Comparison of ENCODE assay signal across 9 cellular contexts in genomic region chr16:4272114-4272954, GRCh38. TPM values are rescaled to one million over a fixed set of nuclear protein-coding genes. Genes with fewer than 3 reads are reported as not detected.
DNase-seq lines count a peak whose midpoint lies in the region; ATAC-seq, FAIRE-seq and TF ChIP-seq lines count a peak whose summit lies in the region.
"Had no signal": no experiment of that assay in that cellular context is flagged by ENCODE, and none has a peak within 500 bp of the region (broad histone marks: within the 10 kb centered on the region; RNA-seq: fewer than 3 reads in every experiment).

No MANE protein-coding gene starts in this region.

- H3K27ac ChIP-seq in WERI-Rb-1, result peak overlapping the region; percentile 95
- H3K27ac ChIP-seq in esophagus muscularis mucosa (replicated peaks in 1 of 4), result peak overlapping the region; percentile 87 to 91 (median 88)
- H3K27ac ChIP-seq in mucosa of rectum (ENCODE audit: low read depth in 2 of 2, low read length in 2 of 2), result peak overlapping the region; percentile 87 to 94
- peak overlapping the region; percentile 91 for H3K27ac ChIP-seq in upper lobe of right lung

- no peak for TF ChIP-seq EP300 in esophagus muscularis mucosa (IDR thresholded peaks at IDR 0.05)

- H3K27me3 ChIP-seq in WERI-Rb-1 (ENCODE audit: insufficient read depth, low read depth, severe bottlenecking), result no peaks in the 10 kb centered on the region
- H3K27me3 ChIP-seq in esophagus muscularis mucosa, result no peaks in the 10 kb centered on the region
- no peaks in the 10 kb centered on the region for H3K27me3 ChIP-seq in mucosa of rectum (ENCODE audit: control insufficient read depth in 2 of 2, insufficient read depth in 2 of 2, low read length in 2 of 2)
- no peaks in the 10 kb centered on the region for H3K27me3 ChIP-seq in upper lobe of right lung

- H3K4me1 ChIP-seq in esophagus muscularis mucosa (peaks cover 12 to 32% (median 29%) of the 10 kb centered on the region in 4 donors), mucosa of rectum (ENCODE audit: control insufficient read depth in 2 of 2, insufficient read depth in 2 of 2, low read length in 2 of 2) (peaks cover 10% of the 10 kb centered on the region in 2 donors), upper lobe of right lung (peaks cover 5% of the 10 kb centered on the region)

- DNase-seq in COLO668 (lab: John Stamatoyannopoulos, UW; ENCODE audit: unreplicated experiment) (peak; percentile 55), GM19239 (ENCODE audit: insufficient read length, low spot score) (peak; percentile 57), KBM-7 (peak; percentile 66), WERI-Rb-1 (no peak), esophagus muscularis mucosa (ENCODE audit: extremely low spot score) (no peak), upper lobe of right lung (peak; percentile 84), GM19240 (ENCODE audit: insufficient read length, low spot score) (no peak)

- in situ Hi-C loops in KBM-7 (cut with MboI; ENCODE audit: low pct_unique_long_range_greater_than_20kb, low sequenced_read_pairs), result no loop called here

- H3K9me3 ChIP-seq in WERI-Rb-1 (ENCODE audit: severe bottlenecking) (no peaks in the 10 kb centered on the region), esophagus muscularis mucosa (no peaks in the 10 kb centered on the region), mucosa of rectum (ENCODE audit: control insufficient read depth in 2 of 2, low read length in 2 of 2) (no peaks in the 10 kb centered on the region), upper lobe of right lung (no peaks in the 10 kb centered on the region)

- intact Hi-C loops in esophagus muscularis mucosa (cut with DNase I), result loop anchor here (5.0 kb wide), 1 partner anchor 55 kb away; no protein-coding TSS in a partner anchor
- intact Hi-C loops in upper lobe of right lung (cut with DNase I), result no loop called here

- TF ChIP-seq POLR2A in esophagus muscularis mucosa (IDR thresholded peaks at IDR 0.05; ENCODE audit: low read depth), result no peak

- peaks cover 30% of the 10 kb centered on the region for H3K36me3 ChIP-seq in WERI-Rb-1
- no peaks in the 10 kb centered on the region for H3K36me3 ChIP-seq in esophagus muscularis mucosa
- H3K36me3 ChIP-seq in mucosa of rectum (ENCODE audit: control insufficient read depth in 2 of 2, insufficient read depth in 2 of 2, low read length in 2 of 2), result no peaks in the 10 kb centered on the region
- H3K36me3 ChIP-seq in upper lobe of right lung, result no peaks in the 10 kb centered on the region

- ATAC-seq in upper lobe of right lung, result peak; percentile 27

- 0% methylated on average over 2 of the region's 79 CpGs for WGBS in esophagus muscularis mucosa

- peak overlapping the region; percentile 90 for H3K4me3 ChIP-seq in WERI-Rb-1 (ENCODE audit: low read depth, low read length)
- peak overlapping the region; percentile 88 to 97 (median 92) for H3K4me3 ChIP-seq in esophagus muscularis mucosa
- H3K4me3 ChIP-seq in mucosa of rectum (ENCODE audit: low read length in 2 of 2), result peak overlapping the region; percentile 88 to 90
- peak overlapping the region; percentile 95 for H3K4me3 ChIP-seq in upper lobe of right lung

- TF ChIP-seq CTCF in WERI-Rb-1 (IDR thresholded peaks at IDR 0.05; ENCODE audit: low read depth, low read length) (no peak), esophagus muscularis mucosa (IDR thresholded peaks at IDR 0.05) (no peak), upper lobe of right lung (IDR thresholded peaks at IDR 0.05) (no peak)

- H3K9ac ChIP-seq in mucosa of rectum (ENCODE audit: low read depth in 1 of 2, low read length in 2 of 2), result peak overlapping the region in 1 of 2 donors; percentile 85

- no peak for FAIRE-seq in GM19239 (lab: Jason Lieb, UNC)
- FAIRE-seq: colon had no signal

RNA-seq across cellular contexts. Expression of gene TFAP4, which starts 0.5 kb away (rescaled TPM):
- 1 to 10 TPM; 2.8 to 4.6 (median 3.7) TPM for total RNA-seq in esophagus muscularis mucosa
- 9.6 TPM for total RNA-seq in upper lobe of right lung

RNA-seq across cellular contexts. Expression of gene SRL, which starts 30.5 kb away (rescaled TPM):
- total RNA-seq in esophagus muscularis mucosa (1 to 10 TPM in 3 of 4 donors, under 1 TPM in 1; 0.83 to 2.2 (median 1.5) TPM), upper lobe of right lung (0.64 TPM)

RNA-seq across cellular contexts. Expression of gene GLIS2, which starts 43.5 kb away (rescaled TPM):
- total RNA-seq in esophagus muscularis mucosa, result 10 to 100 TPM; 10.8 to 32.6 (median 14.9) TPM
- 34.1 TPM for total RNA-seq in upper lobe of right lung

Comparison
In these comparisons a context has a peak if more than half of its experiments do, and no peak if none do; other contexts are left out.
1. DNase-seq: peak in COLO668 (single experiment), GM19239 (single experiment), KBM-7 (single experiment) and upper lobe of right lung (single experiment); none in WERI-Rb-1 (single experiment), esophagus muscularis mucosa (single experiment) and GM19240 (single experiment).
2. Peak in every context shown above with its lines, with median percentiles within 50 percentile points of each other: H3K27ac ChIP-seq and H3K4me3 ChIP-seq.